ENCODE assay signal across 23 cellular contexts in genomic region chr10:66202101-66202500, GRCh38.
A peak's percentile ranks its signal among the peaks of the same experiment; 100 is the strongest.
DNase-seq lines count a peak whose midpoint lies in the region; ATAC-seq, FAIRE-seq and TF ChIP-seq lines count a peak whose summit lies in the region.
"Had no signal": no experiment of that assay in that cellular context is flagged by ENCODE, and none has a peak within 500 bp of the region (broad histone marks: within the 10 kb centered on the region; RNA-seq: fewer than 3 reads in every experiment).

No MANE protein-coding gene starts in this region.

- H3K79me2 ChIP-seq in HepG2 (ENCODE audit: insufficient read depth, low read length) = no peaks in the 10 kb centered on the region
- H3K79me2 ChIP-seq in PC-9 (ENCODE audit: low read depth) = no peaks in the 10 kb centered on the region

- intact Hi-C loops in HepG2 (cut with micrococcal nuclease; ENCODE audit: unreplicated experiment) = no loop called here
- intact Hi-C loops in PC-9 (cut with micrococcal nuclease; ENCODE audit: unreplicated experiment) = no loop called here

- H2AFZ ChIP-seq in HepG2 (ENCODE audit: low read length) (no peak overlapping the region), PC-9 (0 out of 2 replicates have a peak overlapping the region, but pooled peaks have one; percentile 20)

- FAIRE-seq in HepG2 (lab: Jason Lieb, UNC) = no peak
- FAIRE-seq: A549, GM12891, GM19239 had no signal

- BruUV-seq in HepG2 (replicated peaks; lab: Mats Ljungman, UMichigan) (no TSS peak), PC-9 (replicated peaks; lab: Mats Ljungman, UMichigan) (no TSS peak)

- H3K27me3 ChIP-seq in liver (ENCODE audit: control insufficient read depth in 4 of 4, insufficient read depth in 4 of 4, low read length in 3 of 4) = no peaks in the 10 kb centered on the region
- H3K27me3 ChIP-seq in HepG2 (ENCODE audit: control insufficient read depth in 1 of 2, insufficient read depth in 2 of 2, low read length in 2 of 2) = no peaks in the 10 kb centered on the region
- H3K27me3 ChIP-seq in PC-9 (ENCODE audit: insufficient read depth, low read depth) = no peaks in the 10 kb centered on the region
- H3K27me3 ChIP-seq: BLaER1 treated with 17β-estradiol and CSF1 and Interleukin-3, amounts not matched to agents 10 nM and 100 nM had no signal

- H3K36me3 ChIP-seq in liver (ENCODE audit: control insufficient read depth in 4 of 4, insufficient read depth in 3 of 4, low read depth in 1 of 4, low read length in 3 of 4) = no peaks in the 10 kb centered on the region
- no peaks in the 10 kb centered on the region for H3K36me3 ChIP-seq in HepG2 (replicated peaks in 1 of 2; ENCODE audit: control insufficient read depth in 1 of 2, insufficient read depth in 2 of 2, low read length in 2 of 2)
- no peaks in the 10 kb centered on the region for H3K36me3 ChIP-seq in PC-9 (ENCODE audit: low read depth)
- H3K36me3 ChIP-seq: BLaER1 treated with 17β-estradiol and CSF1 and Interleukin-3, amounts not matched to agents 10 nM and 100 nM had no signal

- H3F3A ChIP-seq in PC-9 (ENCODE audit: insufficient read depth, low read depth) = no peaks in the 10 kb centered on the region

- no peak overlapping the region for H3K4me3 ChIP-seq in liver (ENCODE audit: low read depth in 1 of 3, low read length in 3 of 3)
- no peak overlapping the region for H3K4me3 ChIP-seq in HepG2 (replicated peaks in 1 of 3; ENCODE audit: insufficient read depth in 1 of 3, low read depth in 2 of 3, low read length in 3 of 3)
- no peak overlapping the region for H3K4me3 ChIP-seq in PC-9
- H3K4me3 ChIP-seq: A549; BLaER1 treated with 17β-estradiol and CSF1 and Interleukin-3, amounts not matched to agents 10 nM and 100 nM had no signal

- H3K9ac ChIP-seq in liver (ENCODE audit: low read depth in 1 of 2, low read length in 2 of 2) (no peak overlapping the region), HepG2 (ENCODE audit: insufficient read depth, low read depth, low read length) (no peak overlapping the region)
- H3K9ac ChIP-seq: BLaER1 treated with 17β-estradiol and CSF1 and Interleukin-3, amounts not matched to agents 10 nM and 100 nM had no signal

- no peak overlapping the region for H3K27ac ChIP-seq in liver (ENCODE audit: low read depth in 1 of 2, low read length in 2 of 2)
- H3K27ac ChIP-seq in HepG2 (ENCODE audit: extremely low read length, insufficient read depth, low read length) = no peak overlapping the region
- no peak overlapping the region for H3K27ac ChIP-seq in PC-9
- H3K27ac ChIP-seq: 22Rv1; A549; BLaER1 treated with 17β-estradiol and CSF1 and Interleukin-3, amounts not matched to agents 10 nM and 100 nM; C4-2B had no signal

- H3K9me2 ChIP-seq in PC-9 (ENCODE audit: insufficient read depth) = no peaks in the 10 kb centered on the region

- H4K20me1 ChIP-seq in HepG2 (ENCODE audit: insufficient read depth, low read length) = no peaks in the 10 kb centered on the region
- H4K20me1 ChIP-seq in PC-9 (ENCODE audit: insufficient read depth) = no peaks in the 10 kb centered on the region
- H4K20me1 ChIP-seq: BLaER1 treated with 17β-estradiol and CSF1 and Interleukin-3, amounts not matched to agents 10 nM and 100 nM had no signal

- TF ChIP-seq EP300 in HepG2 (IDR thresholded peaks at IDR 0.05; ENCODE audit: low read depth in 2 of 2, low read length in 2 of 2) (no peak), HepG2 (CRISPR knock-in tag; IDR thresholded peaks at IDR 0.05; ENCODE audit: borderline replicate concordance) (no peak)

- TF ChIP-seq POLR2A in HepG2 (IDR thresholded peaks at IDR 0.05; ENCODE audit: insufficient read depth in 1 of 2, low read depth in 2 of 2, low read length in 2 of 2) = no peak

- H3K4me1 ChIP-seq in liver (ENCODE audit: control insufficient read depth in 4 of 4, insufficient read depth in 4 of 4, low read length in 3 of 4) = no peaks in the 10 kb centered on the region
- H3K4me1 ChIP-seq in HepG2 (ENCODE audit: insufficient read depth, low read length) = no peaks in the 10 kb centered on the region
- H3K4me1 ChIP-seq in PC-9 (replicated peaks; ENCODE audit: insufficient read depth) = no peaks in the 10 kb centered on the region
- H3K4me1 ChIP-seq: A549; BLaER1 treated with 17β-estradiol and CSF1 and Interleukin-3, amounts not matched to agents 10 nM and 100 nM had no signal

- ATAC-seq in HepG2 (no peak), left lobe of liver (peak; percentile 70), HG02981 (IDR thresholded peaks at IDR 0.05; ENCODE audit: unreplicated experiment) (no peak)
- ATAC-seq: A549; CD8-positive, alpha-beta T cell had no signal

- 63% methylated on average over 3 of the region's 3 CpGs for WGBS in liver
- 78% methylated on average over 3 of the region's 3 CpGs for WGBS in HepG2 (ENCODE audit: low lambda C conversion rate)

- TF ChIP-seq RAD21 in liver (IDR thresholded peaks at IDR 0.05) = no peak
- no peak for TF ChIP-seq RAD21 in HepG2 (CRISPR knock-in tag; IDR thresholded peaks at IDR 0.05)

- DNase-seq in HepG2 (ENCODE audit: low spot score) = no peak
- no peak for DNase-seq in PC-9
- DNase-seq in left lobe of liver (ENCODE audit: low spot score) = no peak
- no peak for DNase-seq in COLO668 (lab: John Stamatoyannopoulos, UW; ENCODE audit: unreplicated experiment)
- DNase-seq: AML-193; CD4-positive, alpha-beta T cell; CD8-positive, alpha-beta T cell; COR-L47; DMS 273 treated with DMSO at 0.1 percent for 48 hours; DMS153; DMS53; DMS79; DND-41; EL; GDM1 had no signal

- POLR2A ChIA-PET in HepG2 (lab: Yijun Ruan, JAX) (no interaction called here), PC-9 (lab: Charles Lee; ENCODE audit: unreplicated experiment) (no interaction called here)

- TF ChIP-seq CTCF in liver (IDR thresholded peaks at IDR 0.05; ENCODE audit: low read depth, low read length, missing input control) = no peak
- TF ChIP-seq CTCF in HepG2 (CRISPR knock-in tag; IDR thresholded peaks at IDR 0.05) = no peak
- TF ChIP-seq CTCF in PC-9 (conservative IDR thresholded peaks at IDR 0.05) = no peak

- H3K9me3 ChIP-seq in liver (ENCODE audit: control insufficient read depth in 4 of 4, low read length in 3 of 4) (no peaks in the 10 kb centered on the region), HepG2 (ENCODE audit: low read length) (no peaks in the 10 kb centered on the region), PC-9 (ENCODE audit: insufficient read depth, low read depth) (no peaks in the 10 kb centered on the region)
- H3K9me3 ChIP-seq: A549; BLaER1 treated with 17β-estradiol and CSF1 and Interleukin-3, amounts not matched to agents 10 nM and 100 nM had no signal

- in situ Hi-C loops in HepG2 (cut with HindIII; ENCODE audit: extremely low pct_ligation_motif_present, low pct_unique_long_range_greater_than_20kb) = no loop called here

- H3K4me2 ChIP-seq in HepG2 (ENCODE audit: low read depth, low read length) = no peak overlapping the region
- H3K4me2 ChIP-seq in PC-9 = no peak overlapping the region
- H3K4me2 ChIP-seq: A549; BLaER1 treated with 17β-estradiol and CSF1 and Interleukin-3, amounts not matched to agents 10 nM and 100 nM had no signal

- CTCF ChIA-PET in HepG2 (lab: Yijun Ruan, JAX; ENCODE audit: low intra/inter-chr PET ratio, low total read pairs) = no interaction called here
- CTCF ChIA-PET in PC-9 (lab: Charles Lee) = no interaction called here

TF ChIP-seq in liver, 16 proteins besides CTCF, POLR2A, EP300 and RAD21:
- TF ChIP-seq HNF4A (conservative IDR thresholded peaks at IDR 0.05) (peak in 1 of 2 donors; percentile 7), FOXA2 (IDR thresholded peaks at IDR 0.05) (peak; percentile 20), RXRA (IDR thresholded peaks at IDR 0.05) (peak in 1 of 2 donors; percentile 25), NR2F2 (IDR thresholded peaks at IDR 0.05) (no peak), FOXA1 (IDR thresholded peaks at IDR 0.05) (peak; percentile 19), SP1 (IDR thresholded peaks at IDR 0.05) (peak; percentile 19)

TF ChIP-seq in HepG2, 621 proteins besides CTCF, POLR2A, EP300 and RAD21 (continues in another document):
- TF ChIP-seq ZNF276 (CRISPR knock-in tag; IDR thresholded peaks at IDR 0.05; ENCODE audit: low read depth) (no peak), TERF1 (CRISPR knock-in tag; IDR thresholded peaks at IDR 0.05) (no peak), AKAP8 (CRISPR knock-in tag; IDR thresholded peaks at IDR 0.05) (no peak), ZBTB20 (CRISPR knock-in tag; IDR thresholded peaks at IDR 0.05; ENCODE audit: borderline replicate concordance, low read depth) (no peak), ZNF484 (CRISPR knock-in tag; IDR thresholded peaks at IDR 0.05; ENCODE audit: borderline replicate concordance, low read depth) (no peak)
